ENCODE assay signal across 21 cellular contexts in genomic region chr18:36025025-36025424, GRCh38. TPM values are rescaled to one million over a fixed set of nuclear protein-coding genes. Genes with fewer than 3 reads are reported as not detected.
A peak's percentile ranks its signal among the peaks of the same experiment; 100 is the strongest.
DNase-seq lines count a peak whose midpoint lies in the region; ATAC-seq, FAIRE-seq and TF ChIP-seq lines count a peak whose summit lies in the region.
"Had no signal": no experiment of that assay in that cellular context is flagged by ENCODE, and none has a peak within 500 bp of the region (broad histone marks: within the 10 kb centered on the region; RNA-seq: fewer than 3 reads in every experiment).

No MANE protein-coding gene starts in this region.

- DNase-seq in AG10803 (ENCODE audit: low read depth), result peak; percentile 55
- DNase-seq in GM19239 (ENCODE audit: insufficient read length, low spot score), result no peak
- DNase-seq in dermis blood vessel endothelial cell, result peak; percentile 12
- no peak for DNase-seq in left lung
- no peak for DNase-seq in NCI-H1417 (lab: John Stamatoyannopoulos, UW)
- no peak for DNase-seq in SKM-1 (lab: John Stamatoyannopoulos, UW; ENCODE audit: unreplicated experiment)
- DNase-seq in vagina (ENCODE audit: extremely low spot score in 2 of 2), result no peak
- DNase-seq: activated CD4-positive, alpha-beta T cell treated with anti-CD3 and anti-CD28 coated beads, Interleukin-2, amount 10 ng/mL, durations not matched to agents 24 days and 14 days; activated CD8-positive, alpha-beta memory T cell treated with anti-CD3 and anti-CD28 coated beads, Interleukin-2, amount 50 U/mL, for 48 hours; activated effector memory CD4-positive, alpha-beta T cell treated with anti-CD3 and anti-CD28 coated beads, Interleukin-2, amount 50 U/mL, for 16 hours; amygdala; effector memory CD8-positive, alpha-beta T cell; hippocampal formation; kidney glomerular epithelial cell; MV-4-11; NCI-H187 treated with DMSO at 0.1 percent for 48 hours; stimulated activated CD4-positive, alpha-beta T cell treated with anti-CD3 and anti-CD28 coated beads, Interleukin-12 subunit alpha, Interleukin-12 subunit beta, amount 100 ng/mL, for 4 hours had no signal

- H3K27me3 ChIP-seq in left lung (no peaks in the 10 kb centered on the region), vagina (no peaks in the 10 kb centered on the region)

- FAIRE-seq in GM19239 (lab: Jason Lieb, UNC), result peak; percentile 18
- FAIRE-seq: GM18507, K562, TTC549 had no signal

- WGBS in mesodermal cell (ENCODE audit: insufficient coverage in 2 of 2), 2 experiments, result no CpG with 5 or more reads among the region's 1 CpG

- H3K9me3 ChIP-seq in mesodermal cell (ENCODE audit: control insufficient read depth, low read length) (no peaks in the 10 kb centered on the region), left lung (no peaks in the 10 kb centered on the region), vagina (no peaks in the 10 kb centered on the region)

- TF ChIP-seq POLR2A in vagina (IDR thresholded peaks at IDR 0.05), result no peak

- no peaks in the 10 kb centered on the region for H3K4me1 ChIP-seq in mesodermal cell (ENCODE audit: control insufficient read depth, insufficient read depth, low read length, poor library complexity, severe bottlenecking)
- no peaks in the 10 kb centered on the region for H3K4me1 ChIP-seq in left lung
- no peaks in the 10 kb centered on the region for H3K4me1 ChIP-seq in vagina

- peak overlapping the region; percentile 16 for H3K27ac ChIP-seq in mesodermal cell (ENCODE audit: low read depth, low read length, severe bottlenecking)
- no peak overlapping the region for H3K27ac ChIP-seq in left lung
- H3K27ac ChIP-seq in vagina, result no peak overlapping the region

- peaks cover 38% of the 10 kb centered on the region for H3K36me3 ChIP-seq in mesodermal cell (ENCODE audit: control insufficient read depth, insufficient read depth, low read length)
- H3K36me3 ChIP-seq in left lung, result peaks cover 0 to 30% of the 10 kb centered on the region in 2 donors
- H3K36me3 ChIP-seq in vagina, result peaks cover 0 to 17% of the 10 kb centered on the region in 2 donors

- intact Hi-C loops in left lung (cut with DNase I) (loop anchor here in 1 of 2 donors (10.0 kb wide), 1 partner anchor 260 kb away; no protein-coding TSS in a partner anchor), vagina (cut with DNase I) (loop anchor here (10.0 kb wide), 1 partner anchor 260 kb away; no protein-coding TSS in a partner anchor)

- H3K4me3 ChIP-seq in AG10803 (ENCODE audit: low read length), result no peak overlapping the region
- no peak overlapping the region for H3K4me3 ChIP-seq in mesodermal cell (ENCODE audit: extremely low read depth, insufficient read depth, low read length, poor library complexity, severe bottlenecking)
- H3K4me3 ChIP-seq in left lung, result no peak overlapping the region
- H3K4me3 ChIP-seq in vagina, result no peak overlapping the region
- H3K4me3 ChIP-seq: K562 had no signal

- TF ChIP-seq CTCF in AG10803 (conservative IDR thresholded peaks at IDR 0.05; ENCODE audit: low read length) (no peak), left lung (IDR thresholded peaks at IDR 0.05) (no peak), vagina (IDR thresholded peaks at IDR 0.05) (no peak)

- no peak for ATAC-seq in left lung
- ATAC-seq: effector memory CD8-positive, alpha-beta T cell; K562 had no signal

RNA-seq across cellular contexts. Expression of gene RPRD1A, which starts 42.3 kb away (rescaled TPM):
- 51.7 and 58.4 TPM in 2 replicates for total RNA-seq in dermis blood vessel endothelial cell
- polyA plus RNA-seq in mesodermal cell (2013, experiment 1 of 2), result 59.3 TPM
- polyA plus RNA-seq in mesodermal cell (2013, experiment 2 of 2), result 59.7 TPM
- 10 to 100 TPM; 37.3 to 38.0 TPM for total RNA-seq in left lung
- 44.7 TPM for total RNA-seq in vagina

Comparison
In these comparisons a context has a peak if more than half of its experiments do, and no peak if none do; other contexts are left out.
1. DNase-seq: peak in AG10803 (single experiment) and dermis blood vessel endothelial cell (single experiment); none in GM19239 (single experiment), left lung (0 of 2), NCI-H1417 (0 of 3), SKM-1 (single experiment) and vagina (0 of 2).